In genomic region chr4:138609943-138610350, GRCh38 we compare ENCODE assay signal across 9 cellular contexts.
DNase-seq lines count a peak whose midpoint lies in the region; ATAC-seq and TF ChIP-seq lines count a peak whose summit lies in the region.
"Had no signal": no experiment of that assay in that cellular context is flagged by ENCODE, and none has a peak within 500 bp of the region (broad histone marks: within the 10 kb centered on the region; RNA-seq: fewer than 3 reads in every experiment).

No MANE protein-coding gene starts in this region.

- H3K9me3 ChIP-seq in skeletal muscle satellite cell (replicated peaks; ENCODE audit: low read length) (no peaks in the 10 kb centered on the region), body of pancreas (no peaks in the 10 kb centered on the region)

- peak overlapping the region; percentile 65 for H3K4me2 ChIP-seq in skeletal muscle satellite cell (ENCODE audit: low read length)

- 64 to 70% methylated on average over 2 of the region's 2 CpGs for WGBS in body of pancreas, 2 donors

- peaks cover 18% of the 10 kb centered on the region for H3K4me1 ChIP-seq in skeletal muscle satellite cell (ENCODE audit: control insufficient read depth, insufficient read depth, low read length)
- H3K4me1 ChIP-seq in body of pancreas = no peaks in the 10 kb centered on the region

- TF ChIP-seq CTCF in cardiac fibroblast (IDR thresholded peaks at IDR 0.05; ENCODE audit: low read depth, low read length) (no peak), body of pancreas (IDR thresholded peaks at IDR 0.05) (no peak)

- H3K27me3 ChIP-seq in skeletal muscle satellite cell (ENCODE audit: control insufficient read depth, insufficient read depth, low read length) = peaks cover 3% of the 10 kb centered on the region
- no peaks in the 10 kb centered on the region for H3K27me3 ChIP-seq in body of pancreas

- intact Hi-C loops in body of pancreas (cut with DNase I) = no loop called here

- H3K4me3 ChIP-seq in cardiac fibroblast (replicated peaks in 1 of 2; ENCODE audit: low read depth in 2 of 2, low read length in 2 of 2) (no peak overlapping the region), skeletal muscle satellite cell (ENCODE audit: low read length) (peak overlapping the region; percentile 2), body of pancreas (no peak overlapping the region)

- no peak for TF ChIP-seq POLR2A in body of pancreas (IDR thresholded peaks at IDR 0.05)

- H3K9ac ChIP-seq in skeletal muscle satellite cell (ENCODE audit: low read depth, low read length) = no peak overlapping the region

- H3K36me3 ChIP-seq in skeletal muscle satellite cell (ENCODE audit: insufficient read depth, low read length) (no peaks in the 10 kb centered on the region), body of pancreas (replicated peaks in 1 of 2; ENCODE audit: insufficient read depth in 1 of 2, low read depth in 2 of 2) (no peaks in the 10 kb centered on the region)

- no peak overlapping the region for H3K27ac ChIP-seq in body of pancreas

- ATAC-seq in GM18909 (IDR thresholded peaks at IDR 0.05; ENCODE audit: poor library complexity, unreplicated experiment) = peak; percentile 67
- peak; percentile 71 for ATAC-seq in HG03565 (IDR thresholded peaks at IDR 0.05; ENCODE audit: unreplicated experiment)
- no peak for ATAC-seq in GM19035 (IDR thresholded peaks at IDR 0.05; ENCODE audit: unreplicated experiment)
- no peak for ATAC-seq in body of pancreas
- ATAC-seq: activated naive CD8-positive, alpha-beta T cell treated with anti-CD3 and anti-CD28 coated beads, Interleukin-2, amount 50 U/mL, for 24 hours had no signal

- DNase-seq in cardiac fibroblast (ENCODE audit: low read depth in 2 of 2) = peak; percentile 54 to 88
- no peak for DNase-seq in NCI-H82 (lab: John Stamatoyannopoulos, UW)
- no peak for DNase-seq in body of pancreas
- DNase-seq: activated naive CD8-positive, alpha-beta T cell treated with anti-CD3 and anti-CD28 coated beads, Interleukin-2, amount 50 U/mL, for 24 hours; NCI-H146 had no signal

Comparison
In these comparisons a context has a peak if more than half of its experiments do, and no peak if none do; other contexts are left out.
1. ATAC-seq: peak in GM18909 (single experiment) and HG03565 (single experiment); none in GM19035 (single experiment) and body of pancreas (single experiment).
2. DNase-seq: peak in cardiac fibroblast (2 of 2); none in NCI-H82 (single experiment) and body of pancreas (0 of 4).